Comparison of ENCODE assay signal across 1 cellular context in genomic region chr19:3357362-3357730, GRCh38.
TF ChIP-seq lines count a peak whose summit lies in the region.

No MANE protein-coding gene starts in this region.

TF ChIP-seq in K562, 482 proteins besides CTCF, POLR2A, EP300 and RAD21 (continued from another document):
- TF ChIP-seq RCOR1 (IDR thresholded peaks at IDR 0.05; ENCODE audit: borderline replicate concordance in 1 of 2, low read depth in 2 of 2, low read length in 2 of 2) (peak; percentile 74 to 94; a peak in 3 of 4 replicates), ATF3 (IDR thresholded peaks at IDR 0.05) (no peak), ATF3 (CRISPR knock-in tag; conservative IDR thresholded peaks at IDR 0.05) (no peak), ZBTB5 (IDR thresholded peaks at IDR 0.05) (no peak), EZH2 (IDR thresholded peaks at IDR 0.05; ENCODE audit: borderline replicate concordance, low read depth, low read length) (no peak), ZNF24 (IDR thresholded peaks at IDR 0.05) (peak; percentile 82), CHD4 (IDR thresholded peaks at IDR 0.05; ENCODE audit: insufficient read depth, insufficient replicate concordance, low read depth, low read length, poor library complexity, severe bottlenecking) (peak; percentile 97), BCLAF1 (IDR thresholded peaks at IDR 0.05; ENCODE audit: borderline replicate concordance in 1 of 2, control insufficient read depth in 1 of 2, low read depth in 2 of 2, low read length in 1 of 2) (0 out of 4 replicates have a peak, but pooled peaks of 1 of the 2 experiments have one; percentile 18), SMARCA5 (IDR thresholded peaks at IDR 0.05) (peak; percentile 99), PHF8 (IDR thresholded peaks at IDR 0.05; ENCODE audit: borderline replicate concordance, low read length) (no peak), NCOA4 (IDR thresholded peaks at IDR 0.05; ENCODE audit: partially characterized antibody) (peak; percentile 82), ZNF121 (CRISPR knock-in tag; conservative IDR thresholded peaks at IDR 0.05) (0 out of 2 replicates have a peak, but pooled peaks have one; percentile 14), BCOR (IDR thresholded peaks at IDR 0.05) (peak; percentile 100), CHCHD3 (CRISPR knock-in tag; IDR thresholded peaks at IDR 0.05) (no peak), ZBTB12 (CRISPR knock-in tag; IDR thresholded peaks at IDR 0.05) (no peak), KDM1A (IDR thresholded peaks at IDR 0.05) (peak; percentile 94 to 95), ZNF384 (IDR thresholded peaks at IDR 0.05; ENCODE audit: low read depth, low read length) (no peak), SRSF7 (optimal IDR thresholded peaks at IDR 0.05; ENCODE audit: low read depth, low read length) (no peak), ZBTB26 (CRISPR knock-in tag; IDR thresholded peaks at IDR 0.05) (no peak), RBM25 (IDR thresholded peaks at IDR 0.05; ENCODE audit: low read depth, low read length, severe bottlenecking) (peak; percentile 99), BCL6 (CRISPR knock-in tag; IDR thresholded peaks at IDR 0.05) (no peak), NBN (IDR thresholded peaks at IDR 0.05; ENCODE audit: low read depth) (no peak), GABPA (tag; conservative IDR thresholded peaks at IDR 0.05; ENCODE audit: low read depth) (no peak), ZBTB33 (CRISPR knock-in tag; IDR thresholded peaks at IDR 0.05) (peak; percentile 77), HDAC2 (IDR thresholded peaks at IDR 0.05) (peak; percentile 96), ZNF134 (CRISPR knock-in tag; conservative IDR thresholded peaks at IDR 0.05) (no peak), FOXM1 (IDR thresholded peaks at IDR 0.05; ENCODE audit: low read depth) (no peak), FOXM1 (CRISPR knock-in tag; IDR thresholded peaks at IDR 0.05; ENCODE audit: low read depth) (no peak), PTBP1 (IDR thresholded peaks at IDR 0.05; ENCODE audit: low read depth, low read length) (peak; percentile 97), HDAC1 (IDR thresholded peaks at IDR 0.05) (peak; percentile 28 to 58; a peak in 3 of 4 replicates), CBX1 (IDR thresholded peaks at IDR 0.05; ENCODE audit: low read depth) (peak; percentile 92), ADNP (tag; IDR thresholded peaks at IDR 0.05) (peak; percentile 99), PHF20 (IDR thresholded peaks at IDR 0.05; ENCODE audit: partially characterized antibody) (peak; percentile 73), MCM3 (IDR thresholded peaks at IDR 0.05) (no peak), BRD9 (IDR thresholded peaks at IDR 0.05; ENCODE audit: low read depth, partially characterized antibody) (peak; percentile 58), NKRF (IDR thresholded peaks at IDR 0.05; ENCODE audit: borderline replicate concordance) (0 out of 2 replicates have a peak, but pooled peaks have one; percentile 28), ETS1 (conservative IDR thresholded peaks at IDR 0.05; ENCODE audit: control insufficient read depth, low read depth, low read length) (0 out of 2 replicates have a peak, but pooled peaks have one; percentile 43), TRIM24 (IDR thresholded peaks at IDR 0.05) (0 out of 4 replicates have a peak, but pooled peaks of 1 of the 2 experiments have one; percentile 13), HDGF (IDR thresholded peaks at IDR 0.05) (0 out of 2 replicates have a peak, but pooled peaks have one; percentile 77)
